Comparison of ENCODE assay signal across 25 cellular contexts in the genomic region with DNA sequence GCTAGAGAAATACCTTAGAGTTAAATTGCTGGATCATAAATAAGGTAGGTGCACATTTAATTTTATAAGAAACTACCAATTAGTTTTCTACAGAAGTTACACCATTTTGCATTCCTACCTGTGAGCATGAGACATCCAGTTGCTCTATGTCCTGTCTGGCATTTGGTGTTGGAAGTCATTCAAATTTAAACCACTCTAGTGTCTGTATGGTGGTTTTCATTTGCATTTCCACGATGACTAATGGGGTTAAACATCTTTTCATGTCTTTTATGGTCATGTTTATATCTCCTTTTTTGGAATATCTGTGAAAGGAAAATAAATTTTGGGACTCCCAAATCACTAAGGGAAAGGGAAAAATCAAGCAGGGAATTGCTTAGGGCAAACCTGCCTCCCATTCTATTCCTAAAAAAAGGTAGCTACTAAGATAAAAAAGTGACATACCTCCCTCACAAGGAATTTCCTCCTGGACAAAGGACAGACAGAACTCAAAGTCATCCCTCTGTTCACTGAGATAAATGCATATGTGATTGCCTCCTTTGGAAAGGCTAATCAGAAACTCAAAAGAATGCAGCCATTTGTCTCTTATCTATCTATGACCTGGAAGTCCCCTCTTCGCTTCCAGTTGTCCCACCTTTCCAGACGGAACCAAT. TPM values are rescaled to one million over a fixed set of nuclear protein-coding genes. Genes with fewer than 3 reads are reported as not detected.
"Had no signal": no experiment of that assay in that cellular context is flagged by ENCODE, and none has a peak within 500 bp of the region (broad histone marks: within the 10 kb centered on the region; RNA-seq: fewer than 3 reads in every experiment).

No MANE protein-coding gene starts in this region.

- FAIRE-seq: endometrium, keratinocyte had no signal

- H3K27me3 ChIP-seq: heart left ventricle, left lung, spleen, tibial artery, upper lobe of left lung, uterus had no signal

- H3K36me3 ChIP-seq: heart left ventricle, left lung, lower lobe of right lung, spleen, tibial artery, upper lobe of left lung, uterus had no signal

- H3K4me3 Mint-ChIP-seq: immature natural killer cell; memory B cell; naive B cell; nephron; stimulated activated memory B cell treated with anti-CD40 and anti-IgM and Interleukin-4, amounts not matched to agents 10 μg/mL and 1 μg/mL and 100 μg/mL, for 72 hours; stimulated activated naive CD8-positive, alpha-beta T cell treated with anti-CD3 and anti-CD28 coated beads, Interleukin-15, Interleukin-2, amounts not matched to agents 100 ng/mL and 50 ng/mL, for 24 hours had no signal

- H3K4me1 ChIP-seq: heart left ventricle, left lung, lower lobe of right lung, spleen, tibial artery, upper lobe of left lung, uterus had no signal

- H3K4me1 Mint-ChIP-seq: immature natural killer cell; memory B cell; naive B cell; nephron; stimulated activated memory B cell treated with anti-CD40 and anti-IgM and Interleukin-4, amounts not matched to agents 10 μg/mL and 1 μg/mL and 100 μg/mL, for 72 hours had no signal

- H3K9me3 ChIP-seq: heart left ventricle, lower lobe of right lung, tibial artery, upper lobe of left lung, uterus had no signal

- H3K9me3 Mint-ChIP-seq: nephron had no signal

- H3K27me3 Mint-ChIP-seq: memory B cell; naive B cell; stimulated activated memory B cell treated with anti-CD40 and anti-IgM and Interleukin-4, amounts not matched to agents 10 μg/mL and 1 μg/mL and 100 μg/mL, for 72 hours; stimulated activated naive CD8-positive, alpha-beta T cell treated with anti-CD3 and anti-CD28 coated beads, Interleukin-15, Interleukin-2, amounts not matched to agents 100 ng/mL and 50 ng/mL, for 24 hours had no signal

- H3K27ac Mint-ChIP-seq: immature natural killer cell; memory B cell; naive B cell; nephron; stimulated activated memory B cell treated with anti-CD40 and anti-IgM and Interleukin-4, amounts not matched to agents 10 μg/mL and 1 μg/mL and 100 μg/mL, for 72 hours; stimulated activated naive CD8-positive, alpha-beta T cell treated with anti-CD3 and anti-CD28 coated beads, Interleukin-15, Interleukin-2, amounts not matched to agents 100 ng/mL and 50 ng/mL, for 24 hours had no signal

- H3K4me3 ChIP-seq: dorsolateral prefrontal cortex, heart left ventricle, left lung, lower lobe of right lung, spleen, tibial artery, upper lobe of left lung, uterus had no signal

- H3K27ac ChIP-seq: dorsolateral prefrontal cortex, heart left ventricle, left lung, lower lobe of right lung, spleen, tibial artery, upper lobe of left lung, uterus had no signal

- DNase-seq: cortex of kidney; dorsolateral prefrontal cortex; effector memory CD4-positive, alpha-beta T cell; heart left ventricle; hippocampal formation; immature natural killer cell; left lung; lower lobe of right lung; midbrain; naive B cell; spleen; stimulated activated CD4-positive, alpha-beta T cell treated with anti-CD3 and anti-CD28 coated beads, Interleukin-15, amount 100 ng/mL, for 24 hours; stimulated activated CD4-positive, alpha-beta T cell treated with anti-CD3 and anti-CD28 coated beads, Interleukin-1b, Interleukin-23, amount 100 ng/mL, for 48 hours; stimulated activated CD4-positive, alpha-beta T cell treated with anti-CD3 and anti-CD28 coated beads, Interleukin-4, amount 100 ng/mL, for 24 hours; tibial artery; upper lobe of left lung; uterus had no signal

- H3K36me3 Mint-ChIP-seq: immature natural killer cell; memory B cell; naive B cell; stimulated activated memory B cell treated with anti-CD40 and anti-IgM and Interleukin-4, amounts not matched to agents 10 μg/mL and 1 μg/mL and 100 μg/mL, for 72 hours had no signal

RNA-seq across cellular contexts. Expression of a gene that starts 31.6 kb away (rescaled TPM):
- total RNA-seq: glomerular endothelial cell, pulmonary artery endothelial cell had no signal
- polyA plus RNA-seq: immature natural killer cell had no signal
